In the genomic region with DNA sequence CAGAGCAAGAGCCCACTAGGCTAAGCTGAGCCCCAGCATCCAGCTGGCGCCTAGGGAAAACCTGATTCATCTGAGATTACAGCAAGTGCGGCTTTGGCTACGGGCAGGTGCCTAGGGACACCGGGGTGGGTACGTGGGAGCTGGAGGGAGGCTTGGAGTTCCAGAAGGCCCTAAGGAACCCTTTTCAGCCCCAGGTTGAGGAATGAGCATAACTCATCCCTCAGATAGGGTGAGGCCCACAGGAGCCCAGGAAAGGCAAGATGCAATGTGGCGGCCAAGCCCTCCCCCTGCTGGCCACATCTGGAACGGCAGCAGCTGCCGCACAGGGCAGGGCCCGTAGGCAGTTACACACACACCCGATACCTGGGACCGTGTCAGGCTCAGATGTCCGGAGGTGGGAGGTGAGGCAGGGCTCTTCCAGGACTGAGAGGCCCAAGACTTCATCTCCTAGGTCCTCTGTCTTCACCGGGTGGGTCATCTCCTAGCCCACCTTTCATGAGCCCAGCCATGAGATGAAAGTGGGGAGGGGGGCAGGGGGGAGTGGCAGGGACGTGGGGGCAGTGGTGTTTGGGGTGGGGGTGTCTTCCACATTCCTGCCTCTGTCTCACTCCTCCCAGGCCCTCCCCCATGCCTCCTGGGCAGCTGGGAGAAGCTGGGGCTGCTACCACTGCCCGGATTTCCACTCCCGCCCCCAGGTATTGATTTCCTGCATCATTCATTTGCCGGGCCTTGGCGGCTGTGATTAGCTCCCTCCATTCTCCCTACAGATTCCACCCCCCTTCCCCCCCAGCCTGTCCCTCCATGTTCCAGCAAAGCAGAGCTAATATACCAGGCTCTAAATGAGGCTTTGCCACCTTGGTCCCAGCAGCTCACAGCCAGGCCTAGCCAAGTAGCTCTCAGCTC, we compare ENCODE assay signal across 8 cellular contexts. TPM values are rescaled to one million over a fixed set of nuclear protein-coding genes. Genes with fewer than 3 reads are reported as not detected.
DNase-seq lines count a peak whose midpoint lies in the region; ATAC-seq, FAIRE-seq and TF ChIP-seq lines count a peak whose summit lies in the region.

No MANE protein-coding gene starts in this region.

- 42 to 64% methylated on average over 7 to 18 of the region's 18 CpGs for WGBS in testis, 2 donors

- no peak overlapping the region for H3K4me3 ChIP-seq in Panc1 (ENCODE audit: low read depth in 2 of 2, low read length in 2 of 2)
- H3K4me3 ChIP-seq in fibroblast of the aortic adventitia (ENCODE audit: low read depth, low read length): no peak overlapping the region
- H3K4me3 ChIP-seq in testis: no peak overlapping the region

- peak; percentile 69 for DNase-seq in GM12891 (ENCODE audit: insufficient read length, low spot score)
- peak in 64 of 76 experiments; percentile 15 to 84 (median 62) for DNase-seq in HUDEP-2 (lab: John Stamatoyannopoulos, UW; ENCODE audit: unreplicated experiment in 76 of 76)
- peak; percentile 45 for DNase-seq in Panc1 (ENCODE audit: low read depth, low spot score)
- DNase-seq in activated T-helper 1 cell treated with anti-CD3 and anti-CD28 coated beads, Interleukin-2, amount 50 U/mL, for 16 hours (ENCODE audit: low read depth in 1 of 2, low spot score in 1 of 2): peak; percentile 65 to 70
- DNase-seq in fibroblast of the aortic adventitia (ENCODE audit: low read depth): peak; percentile 65
- DNase-seq in nucleus accumbens (lab: John Stamatoyannopoulos, UW): peak in 52 of 56 donors; percentile 10 to 89 (median 66)
- peak; percentile 85 for DNase-seq in testis

- peak; percentile 95 for TF ChIP-seq CTCF in Panc1 (IDR thresholded peaks at IDR 0.05)
- peak; percentile 97 for TF ChIP-seq CTCF in fibroblast of the aortic adventitia (IDR thresholded peaks at IDR 0.05; ENCODE audit: insufficient read depth, low read length)
- TF ChIP-seq CTCF in testis (IDR thresholded peaks at IDR 0.05): peak; percentile 93 to 98 (median 94)

- H3K9me3 ChIP-seq in Panc1 (ENCODE audit: control insufficient read depth, insufficient read depth, low read depth, low read length) (no peaks in the 10 kb centered on the region), testis (no peaks in the 10 kb centered on the region)

- no peak for TF ChIP-seq POLR2A in GM12891 (IDR thresholded peaks at IDR 0.05; ENCODE audit: low read depth, low read length)
- TF ChIP-seq POLR2A in testis (IDR thresholded peaks at IDR 0.05): no peak

- peak; percentile 85 for ATAC-seq in Panc1
- ATAC-seq in GM21825 (IDR thresholded peaks at IDR 0.05; ENCODE audit: unreplicated experiment): no peak

- intact Hi-C loops in Panc1 (cut with micrococcal nuclease; ENCODE audit: unreplicated experiment): loop anchor here (1.0 to 10.0 kb wide), 3 partner anchors 127 to 210 kb away; no protein-coding TSS in a partner anchor
- intact Hi-C loops in testis (cut with DNase I; ENCODE audit: low total_unique reads): loop anchor here (10.0 kb wide), 1 partner anchor 367 kb away; no protein-coding TSS in a partner anchor

- H3K27me3 ChIP-seq in Panc1 (ENCODE audit: control insufficient read depth, insufficient read depth, low read length): no peaks in the 10 kb centered on the region
- H3K27me3 ChIP-seq in testis: no peaks in the 10 kb centered on the region

- in situ Hi-C loops in Panc1 (cut with HindIII; ENCODE audit: low pct_unique_long_range_greater_than_20kb, low sequenced_read_pairs): no loop called here

- H3K4me1 ChIP-seq in Panc1 (ENCODE audit: control insufficient read depth, insufficient read depth, low read length): peaks cover 18% of the 10 kb centered on the region
- peaks cover 5% of the 10 kb centered on the region for H3K4me1 ChIP-seq in testis

- peak; percentile 93 for FAIRE-seq in GM12891 (lab: Jason Lieb, UNC)

- BruUV-seq in Panc1 (replicated peaks; lab: Mats Ljungman, UMichigan): no TSS peak

- H3K36me3 ChIP-seq in Panc1 (ENCODE audit: control insufficient read depth, insufficient read depth, low read length): no peaks in the 10 kb centered on the region
- no peaks in the 10 kb centered on the region for H3K36me3 ChIP-seq in testis (ENCODE audit: low read depth, missing control alignments)

- H3K27ac ChIP-seq in Panc1 (ENCODE audit: low read length) (peak overlapping the region; percentile 57), testis (no peak overlapping the region)

- CTCF ChIA-PET in Panc1 (lab: Charles Lee): interaction anchor here (0.6 to 1.9 kb wide), 13 partner anchors 17 to 697 kb away, joined by 3 to 8 read pairs (median 3); no protein-coding TSS in a partner anchor

- POLR2A ChIA-PET in Panc1 (lab: Charles Lee): interaction anchor here (0.6 kb wide), 1 partner anchor 78 kb away, joined by 4 read pairs; no protein-coding TSS in a partner anchor

TF ChIP-seq in GM12891, 5 proteins besides CTCF, POLR2A, EP300 and RAD21:
- TF ChIP-seq POLR2AphosphoS5 (IDR thresholded peaks at IDR 0.05; ENCODE audit: low read depth, low read length) (no peak), SPI1 (IDR thresholded peaks at IDR 0.05; ENCODE audit: low read depth, low read length) (no peak), PAX5 (IDR thresholded peaks at IDR 0.05; ENCODE audit: insufficient read depth, low read length, severe bottlenecking) (no peak), POU2F2 (IDR thresholded peaks at IDR 0.05; ENCODE audit: low read depth, low read length) (no peak), TAF1 (IDR thresholded peaks at IDR 0.05; ENCODE audit: low read depth, low read length) (no peak)

RNA-seq across cellular contexts. Expression of gene MDGA1, which starts 5.5 kb away (rescaled TPM):
- polyA plus RNA-seq in GM12891 (2012; ENCODE audit: low read depth, missing spikeins): 3.7 TPM
- 36.5 TPM for total RNA-seq in Panc1 (2021; ENCODE audit: unreplicated experiment)
- 13.6 TPM for polyA plus RNA-seq in Panc1 (2012; ENCODE audit: insufficient read length)
- total RNA-seq in fibroblast of the aortic adventitia (ENCODE audit: low replicate concordance): 5.1 and 11.4 TPM in 2 replicates
- 10 to 100 TPM in 1 of 2 donors, 1 to 10 TPM in 1; 5.9 to 16.0 TPM for total RNA-seq in testis
- 7.0 TPM for polyA plus RNA-seq in testis (ENCODE audit: insufficient read depth, low read depth, low replicate concordance)
